ENCODE assay signal across 25 cellular contexts in the genomic region with DNA sequence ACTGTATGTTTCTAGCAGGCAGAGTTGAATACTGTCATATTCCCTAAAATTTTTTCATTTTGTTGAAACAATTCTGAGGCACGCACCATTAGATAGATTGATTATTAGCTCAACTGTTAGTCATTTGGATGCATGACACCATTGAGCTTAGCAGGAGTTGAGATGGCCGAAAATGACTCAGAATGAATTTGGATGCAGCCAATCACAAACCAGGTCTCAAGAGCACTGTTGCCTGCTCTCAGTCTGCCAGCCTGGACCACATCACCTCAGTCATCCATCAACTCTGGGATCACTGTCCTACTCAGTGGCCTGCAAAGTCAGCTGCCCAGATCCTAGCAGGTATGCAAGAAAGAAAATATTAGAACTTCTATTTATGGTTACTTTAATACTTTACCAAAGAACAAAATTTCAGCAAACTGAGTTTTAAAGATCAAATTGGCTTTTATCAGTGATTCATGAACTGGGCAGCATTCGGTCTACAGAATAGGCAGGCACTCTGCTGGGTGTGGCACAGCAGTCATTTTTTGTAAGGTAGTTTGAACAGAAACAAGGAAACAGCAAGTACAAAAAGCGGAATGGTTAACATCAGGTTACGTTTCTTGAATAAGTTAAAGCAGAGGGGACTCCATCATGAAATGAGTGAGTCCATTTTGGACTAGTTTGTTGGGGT.
A peak's percentile ranks its signal among the peaks of the same experiment; 100 is the strongest.
DNase-seq lines count a peak whose midpoint lies in the region; ATAC-seq and TF ChIP-seq lines count a peak whose summit lies in the region.
"Had no signal": no experiment of that assay in that cellular context is flagged by ENCODE, and none has a peak within 500 bp of the region (broad histone marks: within the 10 kb centered on the region; RNA-seq: fewer than 3 reads in every experiment).

No MANE protein-coding gene starts in this region.

- ATAC-seq in HG03571 (IDR thresholded peaks at IDR 0.05; ENCODE audit: unreplicated experiment) (no peak), GM21723 (IDR thresholded peaks at IDR 0.05; ENCODE audit: unreplicated experiment) (no peak)
- ATAC-seq: HCT116, HepG2, K562 had no signal

- DNase-seq in ACHN (peak; percentile 64), HK-2 (ENCODE audit: unreplicated experiment) (peak; percentile 22), epithelial cell of proximal tubule (ENCODE audit: low read depth) (peak; percentile 27), kidney glomerular epithelial cell (lab: John Stamatoyannopoulos, UW) (peak; percentile 43), SK-N-DZ (ENCODE audit: low spot score) (no peak)
- no peak for DNase-seq in NK-92 treated with Interleukin-12 subunit alpha and Interleukin-12 subunit beta, amount 100 ng/mL, for 24 hours (lab: John Stamatoyannopoulos, UW)
- DNase-seq: 8988T; CD4-positive, CD25-positive, alpha-beta regulatory T cell; Kasumi-1; MV-4-11; NCI-H1105; NCI-H146; NCI-H2029; NCI-H2227 treated with DMSO at 0.1 percent for 48 hours; NCI-H524; NCI-H774; SHP77 treated with DMSO at 0.1 percent for 48 hours; SK-N-SH; SW 1271 had no signal

- in situ Hi-C loops in ACHN (cut with HindIII; ENCODE audit: low pct_ligation_motif_present, low pct_unique_long_range_greater_than_20kb, low sequenced_read_pairs): no loop called here

- TF ChIP-seq CTCF in epithelial cell of proximal tubule (conservative IDR thresholded peaks at IDR 0.05; ENCODE audit: low read depth, low read length): no peak

- no peak overlapping the region for H3K4me3 ChIP-seq in epithelial cell of proximal tubule (ENCODE audit: low read depth, low read length)
- H3K4me3 ChIP-seq: BLaER1, K562 had no signal

Comparison
In these comparisons a context has a peak if more than half of its experiments do, and no peak if none do; other contexts are left out.
1. DNase-seq: peak in ACHN (single experiment), HK-2 (single experiment), epithelial cell of proximal tubule (single experiment) and kidney glomerular epithelial cell (single experiment); none in SK-N-DZ (single experiment) and NK-92 treated with Interleukin-12 subunit alpha and Interleukin-12 subunit beta, amount 100 ng/mL, for 24 hours (single experiment).